ENCODE assay signal across 12 cellular contexts in genomic region chr3:58234516-58234931, GRCh38. TPM values are rescaled to one million over a fixed set of nuclear protein-coding genes. Genes with fewer than 3 reads are reported as not detected.
DNase-seq lines count a peak whose midpoint lies in the region; ATAC-seq and TF ChIP-seq lines count a peak whose summit lies in the region.
"Had no signal": no experiment of that assay in that cellular context is flagged by ENCODE, and none has a peak within 500 bp of the region (broad histone marks: within the 10 kb centered on the region; RNA-seq: fewer than 3 reads in every experiment).

No MANE protein-coding gene starts in this region.

- no peak overlapping the region for H3K4me2 ChIP-seq in IMR-90 (ENCODE audit: low read depth, low read length)

- no peaks in the 10 kb centered on the region for H3K36me3 Mint-ChIP-seq in memory B cell
- H3K36me3 Mint-ChIP-seq in stimulated activated effector memory CD8-positive, alpha-beta T cell treated with anti-CD3 and anti-CD28 coated beads, Interleukin-12 subunit alpha, Interleukin-12 subunit beta, amount 100 ng/mL, for 72 hours, result no peaks in the 10 kb centered on the region

- H2AK5ac ChIP-seq in IMR-90 (ENCODE audit: low read depth, low read length), result no peak overlapping the region

- in situ Hi-C loops in IMR-90 (cut with MboI; ENCODE audit: low sequenced_read_pairs) (no loop called here), astrocyte of the spinal cord (cut with HindIII; ENCODE audit: low sequenced_read_pairs) (no loop called here)

- peak overlapping the region; percentile 4 for H3K4me3 Mint-ChIP-seq in memory B cell
- no peak overlapping the region for H3K4me3 Mint-ChIP-seq in stimulated activated effector memory CD8-positive, alpha-beta T cell treated with anti-CD3 and anti-CD28 coated beads, Interleukin-12 subunit alpha, Interleukin-12 subunit beta, amount 100 ng/mL, for 72 hours
- H3K4me3 Mint-ChIP-seq: naive thymus-derived CD4-positive, alpha-beta T cell had no signal

- no peak overlapping the region for H2BK20ac ChIP-seq in IMR-90 (ENCODE audit: low read depth, low read length)

- no peak overlapping the region for H2AK9ac ChIP-seq in IMR-90 (replicated peaks; ENCODE audit: low read depth, low read length, poor library complexity)

- peaks cover 10% of the 10 kb centered on the region for H3K27me3 ChIP-seq in IMR-90 (ENCODE audit: control insufficient read depth, insufficient read depth, low read length)
- H3K27me3 ChIP-seq: dorsolateral prefrontal cortex, Peyer's patch had no signal

- no peak overlapping the region for H3K14ac ChIP-seq in IMR-90 (replicated peaks; ENCODE audit: low read depth, low read length)

- no peak for TF ChIP-seq POLR2A in IMR-90 (IDR thresholded peaks at IDR 0.05; ENCODE audit: low read depth, low read length)

- H3K27ac Mint-ChIP-seq in memory B cell, result peak overlapping the region; percentile 49
- no peak overlapping the region for H3K27ac Mint-ChIP-seq in stimulated activated effector memory CD8-positive, alpha-beta T cell treated with anti-CD3 and anti-CD28 coated beads, Interleukin-12 subunit alpha, Interleukin-12 subunit beta, amount 100 ng/mL, for 72 hours
- H3K27ac Mint-ChIP-seq: naive thymus-derived CD4-positive, alpha-beta T cell had no signal

- no peaks in the 10 kb centered on the region for H3K9me3 Mint-ChIP-seq in memory B cell
- no peaks in the 10 kb centered on the region for H3K9me3 Mint-ChIP-seq in stimulated activated effector memory CD8-positive, alpha-beta T cell treated with anti-CD3 and anti-CD28 coated beads, Interleukin-12 subunit alpha, Interleukin-12 subunit beta, amount 100 ng/mL, for 72 hours

- no peaks in the 10 kb centered on the region for H3K27me3 Mint-ChIP-seq in memory B cell

- H4K5ac ChIP-seq in IMR-90 (ENCODE audit: low read depth, low read length), result no peak overlapping the region

- ATAC-seq in IMR-90 (ENCODE audit: low read depth), result no peak
- ATAC-seq in memory B cell (ENCODE audit: low read depth), result no peak
- no peak for ATAC-seq in stimulated activated effector memory CD8-positive, alpha-beta T cell treated with anti-CD3 and anti-CD28 coated beads, Interleukin-12 subunit alpha, Interleukin-12 subunit beta, amount 100 ng/mL, for 72 hours
- no peak for ATAC-seq in GM18498 (IDR thresholded peaks at IDR 0.05; ENCODE audit: unreplicated experiment)
- no peak for ATAC-seq in HG03571 (IDR thresholded peaks at IDR 0.05; ENCODE audit: unreplicated experiment)
- ATAC-seq: naive thymus-derived CD4-positive, alpha-beta T cell had no signal

- H3K4ac ChIP-seq in IMR-90 (ENCODE audit: low read depth, low read length), result no peak overlapping the region

- dilution Hi-C loops in IMR-90 (cut with HindIII; ENCODE audit: low sequenced_read_pairs, unreplicated experiment), result no loop called here

- BruUV-seq in IMR-90 (replicated peaks; lab: Mats Ljungman, UMichigan), result no TSS peak

- TF ChIP-seq RAD21 in IMR-90 (IDR thresholded peaks at IDR 0.05; ENCODE audit: low read length), result no peak

- H3K9me3 ChIP-seq in IMR-90 (ENCODE audit: control insufficient read depth, insufficient read depth, low read length), result no peaks in the 10 kb centered on the region
- H3K9me3 ChIP-seq: Peyer's patch had no signal

- H3K27ac ChIP-seq in IMR-90 (ENCODE audit: insufficient read depth, low read length), result no peak overlapping the region
- H3K27ac ChIP-seq: Peyer's patch had no signal

- peaks cover 5% of the 10 kb centered on the region; the same call in 1 of the 2 replicates for H3K4me1 ChIP-seq in IMR-90 (ENCODE audit: control insufficient read depth, insufficient read depth, low read length)

- no peak overlapping the region for H3K9ac ChIP-seq in IMR-90 (ENCODE audit: low read depth, low read length)

- H2BK120ac ChIP-seq in IMR-90 (ENCODE audit: low read depth, low read length), result no peak overlapping the region

- H3K4me3 ChIP-seq in IMR-90 (ENCODE audit: insufficient read depth, low read depth, low read length), result no peak overlapping the region
- no peak overlapping the region for H3K4me3 ChIP-seq in astrocyte of the spinal cord (ENCODE audit: low read depth, low read length)
- H3K4me3 ChIP-seq: dorsolateral prefrontal cortex, Peyer's patch had no signal

- intact Hi-C loops in IMR-90 (cut with micrococcal nuclease), result no loop called here

- no peak for TF ChIP-seq CTCF in IMR-90 (conservative IDR thresholded peaks at IDR 0.05; ENCODE audit: low read depth, low read length)
- TF ChIP-seq CTCF in astrocyte of the spinal cord (IDR thresholded peaks at IDR 0.05; ENCODE audit: low read depth, low read length), result no peak

- H3K79me1 ChIP-seq in IMR-90 (ENCODE audit: low read depth in 1 of 2, low read length in 2 of 2), result peaks cover 7 to 14% of the 10 kb centered on the region in 2 experiments

- H3K4me1 Mint-ChIP-seq in memory B cell, result peaks cover 48% of the 10 kb centered on the region
- H3K4me1 Mint-ChIP-seq in stimulated activated effector memory CD8-positive, alpha-beta T cell treated with anti-CD3 and anti-CD28 coated beads, Interleukin-12 subunit alpha, Interleukin-12 subunit beta, amount 100 ng/mL, for 72 hours, result peaks cover 12% of the 10 kb centered on the region

- H2BK5ac ChIP-seq in IMR-90 (ENCODE audit: low read depth, low read length, poor library complexity, severe bottlenecking), result no peak overlapping the region

- no peak overlapping the region for H3K56ac ChIP-seq in IMR-90 (ENCODE audit: extremely low read depth, insufficient read depth, low read length)

- no peak overlapping the region for H4K8ac ChIP-seq in IMR-90 (ENCODE audit: low read depth in 2 of 2, low read length in 2 of 2)

- no peak overlapping the region for H2AFZ ChIP-seq in IMR-90 (replicated peaks; ENCODE audit: low read length, poor library complexity)

- no peak overlapping the region for H2BK15ac ChIP-seq in IMR-90 (ENCODE audit: low read depth, low read length)

- no peaks in the 10 kb centered on the region for H4K20me1 ChIP-seq in IMR-90 (ENCODE audit: insufficient read depth, low read length)

- no peaks in the 10 kb centered on the region for H3K9me1 ChIP-seq in IMR-90 (ENCODE audit: insufficient read depth, low read length)

- H3K36me3 ChIP-seq in IMR-90 (ENCODE audit: control insufficient read depth, insufficient read depth, low read length), result no peaks in the 10 kb centered on the region
- H3K36me3 ChIP-seq: Peyer's patch had no signal

- H4K91ac ChIP-seq in IMR-90 (ENCODE audit: insufficient read depth, low read depth, low read length), result no peak overlapping the region

- DNase-seq in DMS53 (lab: John Stamatoyannopoulos, UW) (peak; percentile 56), IMR-90 (peak; percentile 67), astrocyte of the spinal cord (ENCODE audit: low read depth, low spot score) (peak; percentile 17), memory B cell (ENCODE audit: low spot score in 2 of 2) (no peak), NCI-H510A (lab: John Stamatoyannopoulos, UW) (no peak)
- DNase-seq in stimulated activated effector memory CD8-positive, alpha-beta T cell treated with anti-CD3 and anti-CD28 coated beads, Interleukin-12 subunit alpha, Interleukin-12 subunit beta, amount 100 ng/mL, for 72 hours (ENCODE audit: low spot score in 2 of 2), result no peak
- DNase-seq: naive thymus-derived CD4-positive, alpha-beta T cell; NCI-H1105 treated with DMSO at 0.1 percent for 48 hours; Peyer's patch had no signal

- CTCF ChIA-PET in IMR-90 (lab: Yijun Ruan, JAX), result interaction anchor here (0.7 to 0.9 kb wide), 2 partner anchors 17 to 65 kb away, joined by 3 to 5 read pairs; no protein-coding TSS in a partner anchor

- no peak overlapping the region for H3K23ac ChIP-seq in IMR-90 (ENCODE audit: low read depth, low read length)

- H3K18ac ChIP-seq in IMR-90 (ENCODE audit: low read depth, low read length), result no peak overlapping the region

- POLR2A ChIA-PET in IMR-90 (lab: Charles Lee; ENCODE audit: unreplicated experiment), result interaction anchor here (0.6 kb wide), 1 partner anchor 21 kb away, joined by 25 read pairs; no protein-coding TSS in a partner anchor

- no CpG with 5 or more reads among the region's 4 CpGs for WGBS in IMR-90 (ENCODE audit: extremely low coverage in 2 of 2, insufficient read length in 1 of 2), 2 experiments

TF ChIP-seq in IMR-90, 13 proteins besides CTCF, POLR2A, EP300 and RAD21:
- TF ChIP-seq ELK1 (IDR thresholded peaks at IDR 0.05; ENCODE audit: borderline replicate concordance, low read depth, low read length) (no peak), RFX5 (IDR thresholded peaks at IDR 0.05; ENCODE audit: low read depth, low read length) (no peak), FOS (IDR thresholded peaks at IDR 0.05; ENCODE audit: low read depth, low read length) (peak; percentile 34; the same call in 1 of the 2 replicates), SMC3 (IDR thresholded peaks at IDR 0.05; ENCODE audit: low read depth, low read length) (no peak), MAZ (IDR thresholded peaks at IDR 0.05; ENCODE audit: borderline replicate concordance, low read depth, low read length) (no peak), USF2 (IDR thresholded peaks at IDR 0.05; ENCODE audit: low read depth, low read length) (no peak)

RNA-seq across cellular contexts. Expression of gene ABHD6, which starts 3.1 kb away (rescaled TPM):
- total RNA-seq in IMR-90 (2012; rRNA removed), result 4.7 and 5.0 TPM in 2 replicates
- polyA plus RNA-seq in IMR-90 (2012; rRNA removed), result 5.6 and 6.3 TPM in 2 replicates
- 4.2 and 7.0 TPM in 2 replicates for polyA plus RNA-seq in IMR-90 (2012; cell fraction: cytosol; rRNA removed)
- 3.2 and 4.6 TPM in 2 replicates for polyA plus RNA-seq in IMR-90 (2012; cell fraction: nucleus; rRNA removed; ENCODE audit: low replicate concordance)

RNA-seq across cellular contexts. Expression of gene DNASE1L3, which starts 23.8 kb away (rescaled TPM):
- total RNA-seq in IMR-90 (2012; rRNA removed), result not detected in 2 replicates
- polyA plus RNA-seq in IMR-90 (2012; rRNA removed), result not detected in 2 replicates
- not detected in 2 replicates for polyA plus RNA-seq in IMR-90 (2012; cell fraction: cytosol; rRNA removed)
- polyA plus RNA-seq in IMR-90 (2012; cell fraction: nucleus; rRNA removed; ENCODE audit: low replicate concordance), result not detected in 2 replicates
- polyA plus RNA-seq: naive thymus-derived CD4-positive, alpha-beta T cell had no signal

Comparison
In these comparisons a context has a peak if more than half of its experiments do, and no peak if none do; other contexts are left out.
1. DNase-seq: peak in DMS53 (single experiment), IMR-90 (single experiment) and astrocyte of the spinal cord (single experiment); none in memory B cell (0 of 2), stimulated activated effector memory CD8-positive, alpha-beta T cell treated with anti-CD3 and anti-CD28 coated beads, Interleukin-12 subunit alpha, Interleukin-12 subunit beta, amount 100 ng/mL, for 72 hours (0 of 2) and NCI-H510A (single experiment).